ENCODE assay signal across 21 cellular contexts in genomic region chr4:98399915-98400314, GRCh38.
"Had no signal": no experiment of that assay in that cellular context is flagged by ENCODE, and none has a peak within 500 bp of the region (broad histone marks: within the 10 kb centered on the region; RNA-seq: fewer than 3 reads in every experiment).

No MANE protein-coding gene starts in this region.

- H3K79me2 ChIP-seq: hepatocyte had no signal

- H3K4me1 ChIP-seq: esophagus squamous epithelium, psoas muscle, right lobe of liver, stomach had no signal

- H3K27me3 Mint-ChIP-seq: naive thymus-derived CD8-positive, alpha-beta T cell; stimulated activated memory B cell treated with anti-CD40 and anti-IgM and Interleukin-4, amounts not matched to agents 10 μg/mL and 1 μg/mL and 100 μg/mL, for 72 hours had no signal

- FAIRE-seq: endometrium had no signal

- H3K36me3 ChIP-seq: neutrophil, right lobe of liver, thoracic aorta had no signal

- H3K4me3 ChIP-seq: dorsolateral prefrontal cortex, esophagus squamous epithelium, hepatocyte, mucosa of descending colon, psoas muscle, right lobe of liver, stomach, thoracic aorta had no signal

- H2AFZ ChIP-seq: hepatocyte had no signal

- H3K4me2 ChIP-seq: hepatocyte had no signal

- H3K27ac ChIP-seq: dorsolateral prefrontal cortex, esophagus squamous epithelium, hepatocyte, neutrophil, psoas muscle, right lobe of liver, stomach, thoracic aorta had no signal

- ATAC-seq: mucosa of descending colon; naive thymus-derived CD8-positive, alpha-beta T cell; psoas muscle; right lobe of liver; stimulated activated memory B cell treated with anti-CD40 and anti-IgM and Interleukin-4, amounts not matched to agents 10 μg/mL and 1 μg/mL and 100 μg/mL, for 72 hours had no signal

- DNase-seq: cortex of kidney; dorsolateral prefrontal cortex; effector CD8-positive, alpha-beta T cell; esophagus squamous epithelium; foreskin fibroblast; head of caudate nucleus; mucosa of descending colon; naive thymus-derived CD8-positive, alpha-beta T cell; psoas muscle; retina; right lobe of liver; stimulated activated CD4-positive, alpha-beta T cell treated with anti-CD3 and anti-CD28 coated beads, Interleukin-4, amount 100 ng/mL, for 1 hour; stimulated activated CD8-positive, alpha-beta memory T cell treated with anti-CD3 and anti-CD28 coated beads, Interleukin-4, amount 100 ng/mL, for 48 hours; stomach; substantia nigra; trophoblast cell had no signal

- H3K9me3 ChIP-seq: esophagus squamous epithelium, mucosa of descending colon, neutrophil, psoas muscle, right lobe of liver, stomach, thoracic aorta had no signal

- H3K4me3 Mint-ChIP-seq: naive thymus-derived CD8-positive, alpha-beta T cell; stimulated activated memory B cell treated with anti-CD40 and anti-IgM and Interleukin-4, amounts not matched to agents 10 μg/mL and 1 μg/mL and 100 μg/mL, for 72 hours had no signal

- H3K27ac Mint-ChIP-seq: naive thymus-derived CD8-positive, alpha-beta T cell; stimulated activated memory B cell treated with anti-CD40 and anti-IgM and Interleukin-4, amounts not matched to agents 10 μg/mL and 1 μg/mL and 100 μg/mL, for 72 hours had no signal

- H3K27me3 ChIP-seq: dorsolateral prefrontal cortex, esophagus squamous epithelium, hepatocyte, neutrophil, right lobe of liver, stomach had no signal
